ENCODE assay signal across 19 cellular contexts in the genomic region with DNA sequence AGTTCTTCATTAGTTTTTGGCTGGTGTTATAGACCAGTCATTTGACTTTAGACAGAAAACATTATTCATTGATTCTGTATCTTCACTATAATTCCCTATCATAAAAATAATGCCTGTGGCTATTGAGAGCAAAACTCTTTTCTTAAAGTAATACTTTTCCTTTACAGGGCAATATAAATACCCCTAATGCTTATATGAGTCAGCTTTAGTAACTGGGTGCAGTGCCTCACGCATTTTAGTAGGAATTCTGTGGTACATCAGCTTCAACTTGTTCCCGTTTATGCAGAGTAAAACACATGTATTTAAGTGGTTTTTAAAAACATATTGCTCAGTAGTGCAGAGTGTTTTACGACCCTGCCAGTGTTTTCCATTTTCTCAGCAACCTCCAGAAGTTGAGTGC.
DNase-seq lines count a peak whose midpoint lies in the region; TF ChIP-seq lines count a peak whose summit lies in the region.
"Had no signal": no experiment of that assay in that cellular context is flagged by ENCODE, and none has a peak within 500 bp of the region (broad histone marks: within the 10 kb centered on the region; RNA-seq: fewer than 3 reads in every experiment).

No MANE protein-coding gene starts in this region.

- H3K4me1 Mint-ChIP-seq in nephron (peaks cover 37% of the 10 kb centered on the region), MCF 10A (ENCODE audit: insufficient read depth, unreplicated experiment) (no peaks in the 10 kb centered on the region)
- H3K4me1 Mint-ChIP-seq: central memory CD8-positive, alpha-beta T cell had no signal

- H3K27ac ChIP-seq in cingulate gyrus (ENCODE audit: low read depth, low read length) (peak overlapping the region; percentile 88), thyroid gland (peak overlapping the region; percentile 22 to 59 (median 48))
- H3K27ac ChIP-seq: 22Rv1, C4-2B, ovary, PC-9 had no signal

- DNase-seq in DMS153 treated with DMSO at 0.1 percent for 48 hours (lab: John Stamatoyannopoulos, UW; ENCODE audit: unreplicated experiment) = peak; percentile 33
- DNase-seq in DMS153 (lab: John Stamatoyannopoulos, UW) = no peak
- DNase-seq in thyroid gland = no peak
- DNase-seq in activated CD8-positive, alpha-beta memory T cell treated with anti-CD3 and anti-CD28 coated beads, Interleukin-2, amount 50 U/mL, for 4 hours = no peak
- DNase-seq in BE2C = no peak
- no peak for DNase-seq in MCF 10A (ENCODE audit: unreplicated experiment)
- DNase-seq: activated naive CD8-positive, alpha-beta T cell treated with anti-CD3 and anti-CD28 coated beads, Interleukin-2, amount 10 ng/mL, durations not matched to agents 7 days and 5 days; activated T-cell treated with anti-CD3 and anti-CD28 coated beads, Interleukin-2, amount 50 U/mL, for 4 hours; DND-41; kidney; NCI-H187 treated with DMSO at 0.1 percent for 48 hours; PC-9; stimulated activated CD4-positive, alpha-beta T cell treated with anti-CD3 and anti-CD28 coated beads, Interleukin-12 subunit alpha, Interleukin-12 subunit beta, amount 100 ng/mL, for 4 hours had no signal

- H3K36me3 Mint-ChIP-seq in nephron (ENCODE audit: low read depth) (peaks cover 83% of the 10 kb centered on the region), MCF 10A (ENCODE audit: insufficient read depth, unreplicated experiment) (peaks cover 72% of the 10 kb centered on the region)

- peaks cover 86 to 89% of the 10 kb centered on the region in 2 donors for H3K36me3 ChIP-seq in thyroid gland
- peaks cover 65% of the 10 kb centered on the region for H3K36me3 ChIP-seq in BE2C
- H3K36me3 ChIP-seq: ovary had no signal

- POLR2A ChIA-PET in MCF 10A (lab: Yijun Ruan, JAX) = interaction anchor here (0.7 to 1.6 kb wide), 2 partner anchors 8 to 120 kb away, joined by 3 to 4 read pairs; no protein-coding TSS in a partner anchor

- intact Hi-C loops in thyroid gland (cut with DNase I) (no loop called here), MCF 10A (cut with micrococcal nuclease) (no loop called here)

- CTCF ChIA-PET in MCF 10A (lab: Yijun Ruan, JAX) = interaction anchor here (0.6 kb wide), 1 partner anchor 152 kb away, joined by 3 read pairs; no protein-coding TSS in a partner anchor

- no peaks in the 10 kb centered on the region for H3K9me3 Mint-ChIP-seq in nephron
- H3K9me3 Mint-ChIP-seq in MCF 10A (ENCODE audit: unreplicated experiment) = no peaks in the 10 kb centered on the region
- H3K9me3 Mint-ChIP-seq: activated naive CD8-positive, alpha-beta T cell treated with anti-CD3 and anti-CD28 coated beads, Interleukin-2, amount 10 ng/mL, durations not matched to agents 7 days and 5 days; activated T-cell treated with anti-CD3 and anti-CD28 coated beads, Interleukin-2, amount 50 U/mL, for 4 hours; central memory CD8-positive, alpha-beta T cell had no signal

- WGBS in thyroid gland, 2 donors = 76 to 85% methylated on average over 3 of the region's 3 CpGs

- H3K9me3 ChIP-seq in thyroid gland = no peaks in the 10 kb centered on the region
- H3K9me3 ChIP-seq in BE2C = no peaks in the 10 kb centered on the region
- H3K9me3 ChIP-seq: ovary had no signal

- no peak for TF ChIP-seq POLR2A in thyroid gland (IDR thresholded peaks at IDR 0.05)

- H3K27me3 Mint-ChIP-seq in nephron (ENCODE audit: low read depth) = no peaks in the 10 kb centered on the region
- no peaks in the 10 kb centered on the region for H3K27me3 Mint-ChIP-seq in MCF 10A (ENCODE audit: insufficient read depth, unreplicated experiment)
- H3K27me3 Mint-ChIP-seq: activated naive CD8-positive, alpha-beta T cell treated with anti-CD3 and anti-CD28 coated beads, Interleukin-2, amount 10 ng/mL, durations not matched to agents 7 days and 5 days; central memory CD8-positive, alpha-beta T cell had no signal

- TF ChIP-seq CTCF in nephron (IDR thresholded peaks at IDR 0.05; ENCODE audit: unreplicated experiment in 3 of 3) = no peak
- no peak for TF ChIP-seq CTCF in thyroid gland (IDR thresholded peaks at IDR 0.05)
- no peak for TF ChIP-seq CTCF in BE2C (IDR thresholded peaks at IDR 0.05; ENCODE audit: low read depth, low read length)
- no peak for TF ChIP-seq CTCF in MCF 10A (IDR thresholded peaks at IDR 0.05; ENCODE audit: unreplicated experiment)

- BruUV-seq in MCF 10A (replicated peaks; lab: Mats Ljungman, UMichigan) = no TSS peak

- H3K27me3 ChIP-seq in thyroid gland (no peaks in the 10 kb centered on the region), BE2C (no peaks in the 10 kb centered on the region)
- H3K27me3 ChIP-seq: ovary had no signal

- H3K27ac Mint-ChIP-seq in nephron (peak overlapping the region; percentile 64 to 85 (median 79)), MCF 10A (ENCODE audit: low read depth, unreplicated experiment) (no peak overlapping the region)
- H3K27ac Mint-ChIP-seq: activated naive CD8-positive, alpha-beta T cell treated with anti-CD3 and anti-CD28 coated beads, Interleukin-2, amount 10 ng/mL, durations not matched to agents 7 days and 5 days had no signal

- H3K4me3 Mint-ChIP-seq in nephron (no peak overlapping the region), MCF 10A (ENCODE audit: unreplicated experiment) (no peak overlapping the region)
- H3K4me3 Mint-ChIP-seq: activated naive CD8-positive, alpha-beta T cell treated with anti-CD3 and anti-CD28 coated beads, Interleukin-2, amount 10 ng/mL, durations not matched to agents 7 days and 5 days; activated T-cell treated with anti-CD3 and anti-CD28 coated beads, Interleukin-2, amount 50 U/mL, for 4 hours; central memory CD8-positive, alpha-beta T cell had no signal

- H3K4me3 ChIP-seq in thyroid gland (replicated peaks in 1 of 3) (no peak overlapping the region), BE2C (ENCODE audit: low read depth, low read length) (no peak overlapping the region)
- H3K4me3 ChIP-seq: ovary, PC-9 had no signal

- H3K4me1 ChIP-seq in thyroid gland (peaks cover 16 to 32% of the 10 kb centered on the region in 2 donors), BE2C (peaks cover 12% of the 10 kb centered on the region)
